ENCODE assay signal across 23 cellular contexts in the genomic region with DNA sequence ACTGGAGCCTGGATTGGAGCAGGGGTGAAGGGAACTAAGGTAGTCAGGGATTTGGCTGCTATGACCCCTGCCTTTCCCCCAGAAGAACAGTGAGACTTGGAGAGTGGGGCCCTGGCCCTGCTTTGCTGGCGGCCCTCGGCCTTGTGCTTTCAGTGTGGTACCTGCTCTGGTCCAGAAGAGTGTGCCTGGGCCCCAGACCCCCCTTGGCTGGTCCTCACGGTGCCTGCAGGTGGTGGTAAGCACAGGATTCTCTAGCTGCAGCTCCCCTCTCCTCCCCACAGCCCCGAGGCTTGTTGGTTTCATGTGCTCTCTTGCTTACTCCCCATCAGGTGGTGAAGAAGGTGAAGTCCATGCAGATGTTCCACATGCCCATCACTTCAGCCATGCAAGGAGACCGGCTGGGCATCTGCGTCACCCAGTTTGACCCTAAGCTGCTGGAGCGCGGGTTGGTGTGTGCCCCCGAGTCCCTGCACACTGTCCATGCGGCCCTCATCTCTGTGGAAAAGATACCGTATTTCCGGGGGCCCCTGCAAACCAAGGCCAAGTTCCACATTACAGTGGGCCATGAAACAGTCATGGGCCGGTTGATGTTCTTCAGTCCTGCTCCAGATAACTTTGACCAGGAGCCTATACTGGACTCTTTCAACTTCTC.
"Had no signal": no experiment of that assay in that cellular context is flagged by ENCODE, and none has a peak within 500 bp of the region (broad histone marks: within the 10 kb centered on the region; RNA-seq: fewer than 3 reads in every experiment).

No MANE protein-coding gene starts in this region.

- H3K27me3 ChIP-seq: esophagus squamous epithelium, uterus had no signal

- H3K9me3 Mint-ChIP-seq: central memory CD8-positive, alpha-beta T cell; natural killer cell; T-helper 2 cell treated with Interferon-gamma antibody and Interleukin-4, amounts not matched to agents 5 μg/mL and 100 μg/mL, for 36 hours; type B pancreatic cell had no signal

- DNase-seq: activated CD4-positive, alpha-beta T cell treated with anti-CD3 and anti-CD28 coated beads for 4 hours; activated CD4-positive, alpha-beta T cell treated with anti-CD3 and anti-CD28 coated beads, Interleukin-2, amount 50 U/mL, for 4 hours; activated effector memory CD4-positive, alpha-beta T cell treated with Interleukin-2 at 50 U/mL for 16 hours; activated naive CD4-positive, alpha-beta T cell treated with Interleukin-2 at 50 U/mL for 16 hours; anterior cingulate cortex; dermis blood vessel endothelial cell; effector CD4-positive, alpha-beta T cell; esophagus squamous epithelium; islet precursor cell; left cardiac atrium; mesenchymal stem cell; natural killer cell; small intestine; stimulated activated CD4-positive, alpha-beta T cell treated with anti-CD3 and anti-CD28 coated beads, Interleukin-1b, Interleukin-23, amount 100 ng/mL, for 48 hours; stimulated activated naive CD4-positive, alpha-beta T cell treated with Interleukin-2 at 50 U/mL for 16 hours; substantia nigra; T-helper 1 cell; uterus had no signal

- H3K27ac ChIP-seq: esophagus squamous epithelium, uterus had no signal

- H3K36me3 ChIP-seq: uterus had no signal

- H3K9me3 ChIP-seq: esophagus squamous epithelium, uterus had no signal

- ATAC-seq: natural killer cell, sciatic nerve had no signal

- H3K36me3 Mint-ChIP-seq: natural killer cell had no signal

- H3K27me3 Mint-ChIP-seq: activated naive CD8-positive, alpha-beta T cell; central memory CD8-positive, alpha-beta T cell; type B pancreatic cell had no signal

- H3K4me1 ChIP-seq: uterus had no signal

- H3K27ac Mint-ChIP-seq: activated naive CD8-positive, alpha-beta T cell; T-helper 2 cell treated with Interferon-gamma antibody and Interleukin-4, amounts not matched to agents 5 μg/mL and 100 μg/mL, for 36 hours; type B pancreatic cell had no signal

- H3K4me3 Mint-ChIP-seq: activated naive CD8-positive, alpha-beta T cell; central memory CD8-positive, alpha-beta T cell; natural killer cell; T-helper 2 cell treated with Interferon-gamma antibody and Interleukin-4, amounts not matched to agents 5 μg/mL and 100 μg/mL, for 36 hours; type B pancreatic cell had no signal

- H3K4me3 ChIP-seq: esophagus squamous epithelium, uterus had no signal
